In genomic region chr1:39154553-39155361, GRCh38 we compare ENCODE assay signal across 8 cellular contexts. TPM values are rescaled to one million over a fixed set of nuclear protein-coding genes. Genes with fewer than 3 reads are reported as not detected.
DNase-seq lines count a peak whose midpoint lies in the region; ATAC-seq and TF ChIP-seq lines count a peak whose summit lies in the region.
"Had no signal": no experiment of that assay in that cellular context is flagged by ENCODE, and none has a peak within 500 bp of the region (broad histone marks: within the 10 kb centered on the region; RNA-seq: fewer than 3 reads in every experiment).

No MANE protein-coding gene starts in this region.

- H3K27ac ChIP-seq in HUES64 (ENCODE audit: low read depth, low read length), result peak overlapping the region; percentile 11; the same call in 1 of the 2 replicates
- peak overlapping the region; percentile 30 to 47 for H3K27ac ChIP-seq in right atrium auricular region
- H3K27ac ChIP-seq in stomach smooth muscle (ENCODE audit: low read length), result peak overlapping the region; percentile 78

- H3K4me1 ChIP-seq in HUES64 (ENCODE audit: insufficient read depth, low read length), result peaks cover 78% of the 10 kb centered on the region
- H3K4me1 ChIP-seq in right atrium auricular region, result peaks cover 0 to 69% of the 10 kb centered on the region in 2 donors
- peaks cover 53% of the 10 kb centered on the region for H3K4me1 ChIP-seq in stomach smooth muscle (ENCODE audit: control insufficient read depth, insufficient read depth, low read length)

- H3K4me1 Mint-ChIP-seq in activated T-helper 17 cell treated with anti-CD3 and anti-CD28 coated beads, Interleukin-2, amount 50 U/mL, for 72 hours, result peaks cover 6% of the 10 kb centered on the region
- peaks cover 4% of the 10 kb centered on the region for H3K4me1 Mint-ChIP-seq in T-helper 2 cell treated with Interferon-gamma antibody and Interleukin-4, amounts not matched to agents 5 μg/mL and 100 μg/mL, for 36 hours (ENCODE audit: low read depth)

- H3K9me3 Mint-ChIP-seq in activated T-helper 17 cell treated with anti-CD3 and anti-CD28 coated beads, Interleukin-2, amount 50 U/mL, for 72 hours, result no peaks in the 10 kb centered on the region
- H3K9me3 Mint-ChIP-seq in T-helper 2 cell treated with Interferon-gamma antibody and Interleukin-4, amounts not matched to agents 5 μg/mL and 100 μg/mL, for 36 hours, result no peaks in the 10 kb centered on the region

- 84% methylated on average over 5 of the region's 5 CpGs for WGBS in HUES64

- TF ChIP-seq CTCF in right atrium auricular region (IDR thresholded peaks at IDR 0.05), result no peak

- no peak overlapping the region for H3K4me3 Mint-ChIP-seq in activated T-helper 17 cell treated with anti-CD3 and anti-CD28 coated beads, Interleukin-2, amount 50 U/mL, for 72 hours
- H3K4me3 Mint-ChIP-seq in T-helper 2 cell treated with Interferon-gamma antibody and Interleukin-4, amounts not matched to agents 5 μg/mL and 100 μg/mL, for 36 hours, result no peak overlapping the region

- DNase-seq in right atrium auricular region (ENCODE audit: low spot score), result peak; percentile 68
- no peak for DNase-seq in effector CD8-positive, alpha-beta T cell (lab: John Stamatoyannopoulos, UW)
- no peak for DNase-seq in activated effector memory CD4-positive, alpha-beta T cell treated with anti-CD3 and anti-CD28 coated beads, Interleukin-2, amount 50 U/mL, for 16 hours
- DNase-seq in T-helper 2 cell treated with Interferon-gamma antibody and Interleukin-4, amounts not matched to agents 5 μg/mL and 100 μg/mL, for 36 hours (ENCODE audit: low spot score), result no peak
- DNase-seq: stimulated activated CD4-positive, alpha-beta T cell treated with anti-CD3 and anti-CD28 coated beads, Interleukin-2, amount 100 ng/mL, for 24 hours had no signal

- no peaks in the 10 kb centered on the region for H3K27me3 Mint-ChIP-seq in activated T-helper 17 cell treated with anti-CD3 and anti-CD28 coated beads, Interleukin-2, amount 50 U/mL, for 72 hours
- peaks cover 23% of the 10 kb centered on the region for H3K27me3 Mint-ChIP-seq in T-helper 2 cell treated with Interferon-gamma antibody and Interleukin-4, amounts not matched to agents 5 μg/mL and 100 μg/mL, for 36 hours (ENCODE audit: low read depth)

- peak overlapping the region; percentile 64 for H3K27ac Mint-ChIP-seq in activated T-helper 17 cell treated with anti-CD3 and anti-CD28 coated beads, Interleukin-2, amount 50 U/mL, for 72 hours
- H3K27ac Mint-ChIP-seq in T-helper 2 cell treated with Interferon-gamma antibody and Interleukin-4, amounts not matched to agents 5 μg/mL and 100 μg/mL, for 36 hours, result no peak overlapping the region

- 0 out of 2 replicates have a peak overlapping the region, but pooled peaks have one; percentile 12 for H3K9ac ChIP-seq in HUES64 (ENCODE audit: low read depth, low read length)
- H3K9ac ChIP-seq in stomach smooth muscle (ENCODE audit: low read length in 2 of 2), result peak overlapping the region; percentile 7 to 47

- H3K27me3 ChIP-seq in HUES64 (ENCODE audit: insufficient read depth, low read length), result no peaks in the 10 kb centered on the region
- no peaks in the 10 kb centered on the region for H3K27me3 ChIP-seq in right atrium auricular region
- no peaks in the 10 kb centered on the region for H3K27me3 ChIP-seq in stomach smooth muscle (ENCODE audit: control insufficient read depth in 1 of 2, insufficient read depth in 2 of 2, low read length in 2 of 2)

- no peaks in the 10 kb centered on the region for H3K36me3 Mint-ChIP-seq in activated T-helper 17 cell treated with anti-CD3 and anti-CD28 coated beads, Interleukin-2, amount 50 U/mL, for 72 hours (ENCODE audit: low read depth)
- no peaks in the 10 kb centered on the region for H3K36me3 Mint-ChIP-seq in T-helper 2 cell treated with Interferon-gamma antibody and Interleukin-4, amounts not matched to agents 5 μg/mL and 100 μg/mL, for 36 hours (ENCODE audit: low read depth)

- H3K36me3 ChIP-seq in HUES64 (ENCODE audit: insufficient read depth, low read length), result peaks cover 6% of the 10 kb centered on the region
- H3K36me3 ChIP-seq in right atrium auricular region, result no peaks in the 10 kb centered on the region
- H3K36me3 ChIP-seq in stomach smooth muscle (ENCODE audit: control insufficient read depth in 2 of 2, insufficient read depth in 2 of 2, low read length in 2 of 2), result no peaks in the 10 kb centered on the region

- ATAC-seq in activated T-helper 17 cell treated with anti-CD3 and anti-CD28 coated beads, Interleukin-2, amount 50 U/mL, for 72 hours (replicated peaks), result peak; percentile 57

- H3K4me3 ChIP-seq in HUES64 (ENCODE audit: low read length) (no peak overlapping the region), right atrium auricular region (no peak overlapping the region), stomach smooth muscle (ENCODE audit: low read length in 2 of 2) (peak overlapping the region in 1 of 2 donors; percentile 47)

- no peaks in the 10 kb centered on the region for H3K9me3 ChIP-seq in HUES64 (ENCODE audit: insufficient read depth, low read depth, low read length)
- H3K9me3 ChIP-seq in right atrium auricular region, result no peaks in the 10 kb centered on the region
- H3K9me3 ChIP-seq in stomach smooth muscle (ENCODE audit: control insufficient read depth in 2 of 2, low read length in 2 of 2), result no peaks in the 10 kb centered on the region

RNA-seq across cellular contexts. Expression of gene MACF1, which starts 49.7 kb away (rescaled TPM):
- 76.3 TPM for polyA plus RNA-seq in HUES64 (2013, experiment 1 of 2)
- polyA plus RNA-seq in HUES64 (2013, experiment 2 of 2), result 81.7 TPM
- 100 to 1,000 TPM; 434 to 605 TPM for total RNA-seq in activated T-helper 17 cell treated with anti-CD3 and anti-CD28 coated beads, Interleukin-2, amount 50 U/mL, for 72 hours
- total RNA-seq in right atrium auricular region, result 100 to 1,000 TPM; 273 to 278 TPM

Comparison
In these comparisons a context has a peak if more than half of its experiments do, and no peak if none do; other contexts are left out.
1. H3K27ac ChIP-seq: peak in every context shown above with its lines; median percentile 78 in stomach smooth muscle; 38 in right atrium auricular region; 11 in HUES64.